In genomic region chr7:52269669-52270068, GRCh38 we compare ENCODE assay signal across 19 cellular contexts.
DNase-seq lines count a peak whose midpoint lies in the region; ATAC-seq and TF ChIP-seq lines count a peak whose summit lies in the region.
"Had no signal": no experiment of that assay in that cellular context is flagged by ENCODE, and none has a peak within 500 bp of the region (broad histone marks: within the 10 kb centered on the region; RNA-seq: fewer than 3 reads in every experiment).

No MANE protein-coding gene starts in this region.

- 0 out of 2 replicates have a peak, but pooled peaks cover 3% of the 10 kb centered on the region for H3K9me3 ChIP-seq in OCI-LY1 (ENCODE audit: low read length)
- H3K9me3 ChIP-seq in RWPE2 (ENCODE audit: severe bottlenecking): no peaks in the 10 kb centered on the region

- H3K27ac ChIP-seq in OCI-LY1 (ENCODE audit: low read depth, low read length, poor library complexity, severe bottlenecking) (peak overlapping the region; percentile 9), RWPE2 (ENCODE audit: poor library complexity, severe bottlenecking) (no peak overlapping the region)

- H3K4me2 ChIP-seq in OCI-LY1 (ENCODE audit: low read length): no peak overlapping the region
- H3K4me2 ChIP-seq: GM23338 had no signal

- H3K4me1 ChIP-seq in OCI-LY1 (ENCODE audit: insufficient read depth, low read length, severe bottlenecking): peaks cover 42% of the 10 kb centered on the region
- H3K4me1 ChIP-seq in RWPE2 (ENCODE audit: insufficient read depth, poor library complexity, severe bottlenecking): peaks cover 7% of the 10 kb centered on the region

- H3K79me2 ChIP-seq in OCI-LY1 (ENCODE audit: insufficient read depth, low read length): no peaks in the 10 kb centered on the region

- H3F3A ChIP-seq in OCI-LY1 (ENCODE audit: insufficient read depth, low read length): no peaks in the 10 kb centered on the region

- H3K36me3 ChIP-seq in OCI-LY1 (ENCODE audit: insufficient read depth, low read length): no peaks in the 10 kb centered on the region
- H3K36me3 ChIP-seq in RWPE2 (ENCODE audit: low read depth): no peaks in the 10 kb centered on the region

- peak overlapping the region; percentile 60; the same call in 1 of the 2 replicates for H2AFZ ChIP-seq in OCI-LY1 (ENCODE audit: low read length)

- no peak overlapping the region for H3K4me3 ChIP-seq in OCI-LY1 (ENCODE audit: low read depth, low read length, poor library complexity, severe bottlenecking)
- H3K4me3 ChIP-seq in RWPE2 (ENCODE audit: severe bottlenecking): no peak overlapping the region
- H3K4me3 ChIP-seq: GM12878, GM23338 had no signal

- TF ChIP-seq CTCF in OCI-LY1 (IDR thresholded peaks at IDR 0.05; ENCODE audit: low read length): no peak
- TF ChIP-seq CTCF in RWPE2 (IDR thresholded peaks at IDR 0.05; ENCODE audit: poor library complexity, severe bottlenecking): no peak

- DNase-seq in RWPE2 (ENCODE audit: low spot score): no peak
- DNase-seq in dermis blood vessel endothelial cell: peak; percentile 2
- peak; percentile 26 for DNase-seq in pulmonary artery endothelial cell (ENCODE audit: low read depth, low spot score)
- no peak for DNase-seq in activated naive CD4-positive, alpha-beta T cell treated with Interleukin-2 at 50 U/mL for 16 hours
- no peak for DNase-seq in putamen (ENCODE audit: low spot score)
- DNase-seq: C1 segment of cervical spinal cord; Calu3; CD4-positive, alpha-beta memory T cell; COR-L47; DMS79; EL; GDM1; H9 had no signal

- H3K27me3 ChIP-seq in OCI-LY1 (ENCODE audit: insufficient read depth, low read length) (no peaks in the 10 kb centered on the region), RWPE2 (ENCODE audit: insufficient read depth, poor library complexity, severe bottlenecking) (no peaks in the 10 kb centered on the region)

- ATAC-seq in RWPE2 (ENCODE audit: low read depth) (peak; percentile 58), HG03442 (IDR thresholded peaks at IDR 0.05; ENCODE audit: unreplicated experiment) (no peak), HG03159 (IDR thresholded peaks at IDR 0.05; ENCODE audit: unreplicated experiment) (no peak)
- ATAC-seq: GM12878, GM23338, HCT116 had no signal

- no peaks in the 10 kb centered on the region for H4K20me1 ChIP-seq in OCI-LY1 (ENCODE audit: insufficient read depth, low read length)

- H3K9me2 ChIP-seq in OCI-LY1 (ENCODE audit: low read depth, low read length): no peaks in the 10 kb centered on the region

- no peak overlapping the region; the same call in 1 of the 2 replicates for H3K9ac ChIP-seq in OCI-LY1 (ENCODE audit: low read length)

Comparison
In these comparisons a context has a peak if more than half of its experiments do, and no peak if none do; other contexts are left out.
1. DNase-seq: peak in dermis blood vessel endothelial cell (single experiment) and pulmonary artery endothelial cell (single experiment); none in RWPE2 (single experiment), activated naive CD4-positive, alpha-beta T cell treated with Interleukin-2 at 50 U/mL for 16 hours (single experiment) and putamen (single experiment).